ENCODE assay signal across 1 cellular context in genomic region chr10:71223365-71224058, GRCh38.
TF ChIP-seq lines count a peak whose summit lies in the region.

No MANE protein-coding gene starts in this region.

TF ChIP-seq in K562, 482 proteins besides CTCF, POLR2A, EP300 and RAD21 (continued from another document and continues in another):
- TF ChIP-seq CEBPZ (IDR thresholded peaks at IDR 0.05; ENCODE audit: borderline replicate concordance, low read depth, low read length), result no peak
- TF ChIP-seq NR2F6 (CRISPR knock-in tag; IDR thresholded peaks at IDR 0.05), result no peak
- TF ChIP-seq NUFIP1 (IDR thresholded peaks at IDR 0.05; ENCODE audit: partially characterized antibody), result no peak
- TF ChIP-seq HLTF (IDR thresholded peaks at IDR 0.05), result no peak
- TF ChIP-seq PHF21A (IDR thresholded peaks at IDR 0.05; ENCODE audit: borderline replicate concordance, low read depth), result no peak
- no peak for TF ChIP-seq ZBTB43 (CRISPR knock-in tag; IDR thresholded peaks at IDR 0.05)
- no peak for TF ChIP-seq ZSCAN29 (IDR thresholded peaks at IDR 0.05)
- no peak for TF ChIP-seq ZNF143 (CRISPR knock-in tag; IDR thresholded peaks at IDR 0.05)
- TF ChIP-seq CBFB (CRISPR knock-in tag; IDR thresholded peaks at IDR 0.05), result no peak
- TF ChIP-seq HDAC8 (tag; IDR thresholded peaks at IDR 0.05), result no peak
- no peak for TF ChIP-seq ZNF583 (CRISPR knock-in tag; IDR thresholded peaks at IDR 0.05)
- TF ChIP-seq ZNF518B (CRISPR knock-in tag; IDR thresholded peaks at IDR 0.05), result no peak
- no peak for TF ChIP-seq GMEB1 (CRISPR knock-in tag; IDR thresholded peaks at IDR 0.05)
- TF ChIP-seq LCOR (CRISPR knock-in tag; IDR thresholded peaks at IDR 0.05), result no peak
- peak; percentile 86 for TF ChIP-seq MAX (CRISPR knock-in tag; IDR thresholded peaks at IDR 0.05)
- peak; percentile 78 for TF ChIP-seq CBFA2T2 (conservative IDR thresholded peaks at IDR 0.05)
- no peak for TF ChIP-seq RBM22 (IDR thresholded peaks at IDR 0.05; ENCODE audit: low read depth, low read length, poor library complexity, severe bottlenecking)
- TF ChIP-seq ETV6 (IDR thresholded peaks at IDR 0.05; ENCODE audit: borderline replicate concordance in 1 of 2, low read depth in 2 of 2, low read length in 1 of 2), result no peak
- no peak for TF ChIP-seq ETV6 (CRISPR knock-in tag; IDR thresholded peaks at IDR 0.05; ENCODE audit: borderline replicate concordance)
- TF ChIP-seq PTTG1 (tag; IDR thresholded peaks at IDR 0.05; ENCODE audit: low read depth), result no peak
- no peak for TF ChIP-seq ZNF780A (CRISPR knock-in tag; IDR thresholded peaks at IDR 0.05)
- TF ChIP-seq NR0B1 (IDR thresholded peaks at IDR 0.05; ENCODE audit: partially characterized antibody), result no peak
- peak; percentile 49 for TF ChIP-seq DPF2 (IDR thresholded peaks at IDR 0.05)
- TF ChIP-seq MEF2A (IDR thresholded peaks at IDR 0.05; ENCODE audit: control insufficient read depth, low read depth, low read length), result no peak
- TF ChIP-seq CHAMP1 (IDR thresholded peaks at IDR 0.05), result no peak
- TF ChIP-seq RBM14 (IDR thresholded peaks at IDR 0.05; ENCODE audit: borderline replicate concordance, insufficient read depth, low read depth, low read length), result no peak
- TF ChIP-seq NFIX (CRISPR knock-in tag; IDR thresholded peaks at IDR 0.05; ENCODE audit: low read depth), result no peak
- no peak for TF ChIP-seq PBX2 (CRISPR knock-in tag; IDR thresholded peaks at IDR 0.05; ENCODE audit: low read depth)
- TF ChIP-seq PBX2 (tag; conservative IDR thresholded peaks at IDR 0.05; ENCODE audit: low read depth), result no peak
- TF ChIP-seq MLLT1 (IDR thresholded peaks at IDR 0.05), result 0 out of 4 replicates have a peak, but pooled peaks of 1 of the 2 experiments have one; percentile 53
- TF ChIP-seq KDM5B (IDR thresholded peaks at IDR 0.05; ENCODE audit: insufficient replicate concordance, low read depth, low read length), result no peak
- TF ChIP-seq ZKSCAN3 (CRISPR knock-in tag; IDR thresholded peaks at IDR 0.05), result no peak
- TF ChIP-seq HBP1 (CRISPR knock-in tag; IDR thresholded peaks at IDR 0.05), result peak; percentile 34; the same call in 1 of the 2 replicates
- TF ChIP-seq E2F8 (IDR thresholded peaks at IDR 0.05; ENCODE audit: low read depth, partially characterized antibody), result no peak
- TF ChIP-seq ZKSCAN8 (CRISPR knock-in tag; IDR thresholded peaks at IDR 0.05), result peak; percentile 96
